ENCODE assay signal across 16 cellular contexts in the genomic region with DNA sequence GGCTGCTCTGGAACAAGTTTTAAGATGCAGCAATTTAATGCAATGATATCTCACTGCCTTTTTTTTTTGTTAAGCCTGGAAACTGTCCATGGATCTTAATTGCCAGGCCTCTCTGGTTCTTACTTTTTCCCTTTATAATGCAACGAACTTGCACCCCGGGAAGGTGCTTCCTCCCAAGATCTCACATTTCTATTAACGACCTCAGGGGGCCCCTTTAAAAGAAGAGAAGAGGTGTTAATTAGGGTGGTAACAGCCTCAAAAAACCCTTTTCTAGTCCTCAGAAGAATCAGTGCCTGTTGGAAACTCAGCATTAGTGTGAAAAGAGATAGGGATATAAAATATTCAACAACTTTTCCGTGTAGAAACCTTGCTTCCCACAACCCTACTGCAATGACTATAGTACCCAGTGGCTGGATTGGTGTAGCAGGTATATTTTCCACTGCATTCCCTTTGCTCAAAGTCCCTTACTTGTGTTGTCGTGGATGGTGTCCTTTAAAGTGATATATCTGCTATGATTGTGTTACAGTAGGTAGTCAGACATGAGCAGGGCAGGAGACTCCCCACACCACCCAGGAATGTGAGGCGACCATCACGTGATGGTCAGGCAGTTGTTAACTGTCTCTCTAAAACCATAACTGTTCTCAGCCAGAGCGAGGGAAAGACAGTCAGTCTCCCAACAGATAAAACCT.
DNase-seq lines count a peak whose midpoint lies in the region; ATAC-seq and TF ChIP-seq lines count a peak whose summit lies in the region.
"Had no signal": no experiment of that assay in that cellular context is flagged by ENCODE, and none has a peak within 500 bp of the region (broad histone marks: within the 10 kb centered on the region; RNA-seq: fewer than 3 reads in every experiment).

No MANE protein-coding gene starts in this region.

- TF ChIP-seq CTCF in endodermal cell (conservative IDR thresholded peaks at IDR 0.05): no peak

- H3K9me3 ChIP-seq in HUES64 (ENCODE audit: insufficient read depth, low read depth, low read length): no peaks in the 10 kb centered on the region
- H3K9me3 ChIP-seq in endodermal cell (ENCODE audit: control insufficient read depth, low read length): no peaks in the 10 kb centered on the region
- H3K9me3 ChIP-seq in CD8-positive, alpha-beta memory T cell (ENCODE audit: low read length): no peaks in the 10 kb centered on the region

- peaks cover 62% of the 10 kb centered on the region for H3K4me1 Mint-ChIP-seq in endodermal cell
- no peaks in the 10 kb centered on the region for H3K4me1 Mint-ChIP-seq in CD8-positive, alpha-beta memory T cell
- H3K4me1 Mint-ChIP-seq: B cell had no signal

- 7% methylated on average over 2 of the region's 8 CpGs for WGBS in HUES64
- WGBS in endodermal cell (ENCODE audit: insufficient coverage in 1 of 2, insufficient read length in 1 of 2), 2 experiments: 17% methylated on average over 7 of the region's 8 CpGs; no CpG with 5 or more reads in 1 of the 2 experiments

- H3K9me3 Mint-ChIP-seq in endodermal cell: no peaks in the 10 kb centered on the region
- no peaks in the 10 kb centered on the region for H3K9me3 Mint-ChIP-seq in CD8-positive, alpha-beta memory T cell
- H3K9me3 Mint-ChIP-seq: CD4-positive, alpha-beta T cell; HFFc6 had no signal

- peak overlapping the region; percentile 35; the same call in 1 of the 2 replicates for H3K4me3 ChIP-seq in HUES64 (ENCODE audit: low read length)
- no peak overlapping the region for H3K4me3 ChIP-seq in endodermal cell (ENCODE audit: low read length)
- H3K4me3 ChIP-seq in CD8-positive, alpha-beta memory T cell (ENCODE audit: low read length): no peak overlapping the region
- H3K4me3 ChIP-seq: GM12878 had no signal

- H3K36me3 Mint-ChIP-seq in endodermal cell (ENCODE audit: low read depth): no peaks in the 10 kb centered on the region
- peaks cover 0 to 8% (median 0%) of the 10 kb centered on the region in 3 donors for H3K36me3 Mint-ChIP-seq in CD8-positive, alpha-beta memory T cell

- H3K27me3 Mint-ChIP-seq in endodermal cell (ENCODE audit: insufficient read depth): no peaks in the 10 kb centered on the region
- H3K27me3 Mint-ChIP-seq in CD8-positive, alpha-beta memory T cell: no peaks in the 10 kb centered on the region
- H3K27me3 Mint-ChIP-seq: B cell; CD4-positive, alpha-beta T cell had no signal

- H3K27ac Mint-ChIP-seq in endodermal cell: peak overlapping the region; percentile 70
- H3K27ac Mint-ChIP-seq in CD8-positive, alpha-beta memory T cell: no peak overlapping the region
- H3K27ac Mint-ChIP-seq: B cell; CD4-positive, alpha-beta T cell; HFFc6 had no signal

- H3K9ac ChIP-seq in HUES64 (ENCODE audit: low read depth, low read length): peak overlapping the region; percentile 32; the same call in 1 of the 2 replicates
- H3K9ac ChIP-seq in endodermal cell (ENCODE audit: extremely low read depth, low read length, poor library complexity, severe bottlenecking): no peak overlapping the region

- no peak for ATAC-seq in HG02973 (IDR thresholded peaks at IDR 0.05; ENCODE audit: unreplicated experiment)
- ATAC-seq: GM12878 had no signal

- DNase-seq in endodermal cell (peak; percentile 68), left kidney (ENCODE audit: low read depth, low spot score) (peak; percentile 19), pons (ENCODE audit: low spot score) (no peak), UCSD-AML1 (lab: John Stamatoyannopoulos, UW; ENCODE audit: unreplicated experiment) (no peak)
- no peak for DNase-seq in CD8-positive, alpha-beta memory T cell
- DNase-seq: C1 segment of cervical spinal cord; CD4-positive, alpha-beta T cell; DMS79; GOT3; HCEC 1CT; HFFc6; IMR-90 had no signal

- peaks cover 59% of the 10 kb centered on the region for H3K4me1 ChIP-seq in HUES64 (ENCODE audit: insufficient read depth, low read length)
- H3K4me1 ChIP-seq in endodermal cell (ENCODE audit: control insufficient read depth, insufficient read depth, low read length): peaks cover 11% of the 10 kb centered on the region
- no peaks in the 10 kb centered on the region for H3K4me1 ChIP-seq in CD8-positive, alpha-beta memory T cell (ENCODE audit: insufficient read depth, low read length)

- no peaks in the 10 kb centered on the region for H3K27me3 ChIP-seq in HUES64 (ENCODE audit: insufficient read depth, low read length)
- H3K27me3 ChIP-seq in endodermal cell (ENCODE audit: control insufficient read depth, insufficient read depth, low read length, poor library complexity, severe bottlenecking): peaks cover 11% of the 10 kb centered on the region
- H3K27me3 ChIP-seq in CD8-positive, alpha-beta memory T cell (ENCODE audit: insufficient read depth, low read length, poor library complexity, severe bottlenecking): no peaks in the 10 kb centered on the region

- no peaks in the 10 kb centered on the region for H3K36me3 ChIP-seq in HUES64 (ENCODE audit: insufficient read depth, low read length)
- H3K36me3 ChIP-seq in endodermal cell (ENCODE audit: control insufficient read depth, insufficient read depth, low read length): no peaks in the 10 kb centered on the region
- no peaks in the 10 kb centered on the region for H3K36me3 ChIP-seq in CD8-positive, alpha-beta memory T cell (ENCODE audit: insufficient read depth, low read length)

- CTCF ChIA-PET in CD8-positive, alpha-beta memory T cell (lab: Charles Lee): no interaction called here

- POLR2A ChIA-PET in CD8-positive, alpha-beta memory T cell (lab: Charles Lee): no interaction called here

- H3K4me3 Mint-ChIP-seq in endodermal cell: peak overlapping the region; percentile 10
- H3K4me3 Mint-ChIP-seq in CD8-positive, alpha-beta memory T cell: no peak overlapping the region
- H3K4me3 Mint-ChIP-seq: B cell; CD4-positive, alpha-beta T cell; HFFc6 had no signal

- peak overlapping the region; percentile 78; the same call in 1 of the 2 replicates for H3K27ac ChIP-seq in HUES64 (ENCODE audit: low read depth, low read length)
- no peak overlapping the region for H3K27ac ChIP-seq in endodermal cell (ENCODE audit: low read depth, low read length)
- H3K27ac ChIP-seq in CD8-positive, alpha-beta memory T cell (ENCODE audit: low read depth, low read length): no peak overlapping the region

Comparison
In these comparisons a context has a peak if more than half of its experiments do, and no peak if none do; other contexts are left out.
1. DNase-seq: peak in endodermal cell (single experiment) and left kidney (single experiment); none in CD8-positive, alpha-beta memory T cell (0 of 5), pons (single experiment) and UCSD-AML1 (single experiment).